Comparison of ENCODE assay signal across 16 cellular contexts in genomic region chr5:139019880-139020279, GRCh38.
DNase-seq lines count a peak whose midpoint lies in the region; ATAC-seq and TF ChIP-seq lines count a peak whose summit lies in the region.
"Had no signal": no experiment of that assay in that cellular context is flagged by ENCODE, and none has a peak within 500 bp of the region (broad histone marks: within the 10 kb centered on the region; RNA-seq: fewer than 3 reads in every experiment).

No MANE protein-coding gene starts in this region.

- H3K4me3 Mint-ChIP-seq in mesothelial cell of epicardium: no peak overlapping the region
- H3K4me3 Mint-ChIP-seq: CD4-positive, alpha-beta memory T cell; HFFc6 had no signal

- H3K27me3 ChIP-seq in right cardiac atrium (ENCODE audit: control insufficient read depth, insufficient read depth) (no peaks in the 10 kb centered on the region), left ventricle myocardium inferior (ENCODE audit: low read depth) (no peaks in the 10 kb centered on the region), esophagus muscularis mucosa (no peaks in the 10 kb centered on the region), uterus (no peaks in the 10 kb centered on the region)

- peaks cover 16% of the 10 kb centered on the region for H3K36me3 Mint-ChIP-seq in mesothelial cell of epicardium

- peak overlapping the region; percentile 94 for H3K27ac Mint-ChIP-seq in mesothelial cell of epicardium
- H3K27ac Mint-ChIP-seq: CD4-positive, alpha-beta memory T cell; HFFc6 had no signal

- H3K36me3 ChIP-seq in left ventricle myocardium inferior (peaks cover 33% of the 10 kb centered on the region), esophagus muscularis mucosa (peaks cover 4 to 60% (median 27%) of the 10 kb centered on the region in 4 donors), uterus (no peaks in the 10 kb centered on the region)

- no peak for DNase-seq in right cardiac atrium
- no peak for DNase-seq in left ventricle myocardium inferior
- DNase-seq in esophagus muscularis mucosa (ENCODE audit: extremely low spot score): peak; percentile 53
- DNase-seq in mesothelial cell of epicardium (ENCODE audit: low spot score in 2 of 2, unreplicated experiment in 2 of 2): no peak
- DNase-seq in uterus: no peak
- no peak for DNase-seq in stimulated activated CD4-positive, alpha-beta T cell treated with anti-CD3 and anti-CD28 coated beads, Interleukin-2, amount 100 ng/mL, for 48 hours
- DNase-seq: Calu3; CD4-positive, alpha-beta memory T cell; HFFc6; KG1; NCI-H1092; NCI-H2081 treated with DMSO at 0.1 percent for 48 hours; NCI-H510A; NCI-H774 had no signal

- no peak overlapping the region for H3K4me3 ChIP-seq in right cardiac atrium (ENCODE audit: low read length)
- H3K4me3 ChIP-seq in left ventricle myocardium inferior: no peak overlapping the region
- no peak overlapping the region for H3K4me3 ChIP-seq in esophagus muscularis mucosa
- H3K4me3 ChIP-seq in uterus: no peak overlapping the region

- no peaks in the 10 kb centered on the region for H3K9me3 Mint-ChIP-seq in mesothelial cell of epicardium
- H3K9me3 Mint-ChIP-seq: HFFc6 had no signal

- no peaks in the 10 kb centered on the region for H3K9me3 ChIP-seq in right cardiac atrium (ENCODE audit: control insufficient read depth, low read length)
- H3K9me3 ChIP-seq in left ventricle myocardium inferior (replicated peaks): no peaks in the 10 kb centered on the region
- no peaks in the 10 kb centered on the region for H3K9me3 ChIP-seq in esophagus muscularis mucosa
- H3K9me3 ChIP-seq in uterus: no peaks in the 10 kb centered on the region

- 79% methylated on average over 4 of the region's 4 CpGs for WGBS in right cardiac atrium
- WGBS in esophagus muscularis mucosa: 83% methylated on average over 4 of the region's 4 CpGs

- no peak for TF ChIP-seq EP300 in esophagus muscularis mucosa (IDR thresholded peaks at IDR 0.05)

- no peak overlapping the region for H3K27ac ChIP-seq in right cardiac atrium (ENCODE audit: low read length)
- no peak overlapping the region for H3K27ac ChIP-seq in left ventricle myocardium inferior (replicated peaks)
- H3K27ac ChIP-seq in esophagus muscularis mucosa (replicated peaks in 1 of 4): no peak overlapping the region
- H3K27ac ChIP-seq in uterus: peak overlapping the region; percentile 11 to 47

- H3K27me3 Mint-ChIP-seq in mesothelial cell of epicardium (ENCODE audit: low read depth): no peaks in the 10 kb centered on the region
- H3K27me3 Mint-ChIP-seq: CD4-positive, alpha-beta memory T cell had no signal

- TF ChIP-seq POLR2A in esophagus muscularis mucosa (IDR thresholded peaks at IDR 0.05; ENCODE audit: low read depth) (no peak), uterus (IDR thresholded peaks at IDR 0.05) (no peak)

- intact Hi-C loops in right cardiac atrium (cut with DNase I): no loop called here
- intact Hi-C loops in left ventricle myocardium inferior (cut with micrococcal nuclease): no loop called here
- intact Hi-C loops in esophagus muscularis mucosa (cut with DNase I): no loop called here
- intact Hi-C loops in uterus (cut with DNase I; ENCODE audit: low total_unique reads): no loop called here

- peak; percentile 31 to 91 for ATAC-seq in right cardiac atrium
- no peak for ATAC-seq in GM19035 (IDR thresholded peaks at IDR 0.05; ENCODE audit: unreplicated experiment)
- no peak for ATAC-seq in GM18498 (IDR thresholded peaks at IDR 0.05; ENCODE audit: unreplicated experiment)

- peaks cover 67% of the 10 kb centered on the region for H3K4me1 Mint-ChIP-seq in mesothelial cell of epicardium
- H3K4me1 Mint-ChIP-seq: CD4-positive, alpha-beta memory T cell had no signal

- TF ChIP-seq CTCF in left ventricle myocardium inferior (IDR thresholded peaks at IDR 0.05; ENCODE audit: borderline replicate concordance) (no peak), esophagus muscularis mucosa (IDR thresholded peaks at IDR 0.05) (no peak), mesothelial cell of epicardium (IDR thresholded peaks at IDR 0.05; ENCODE audit: unreplicated experiment) (no peak), uterus (IDR thresholded peaks at IDR 0.05) (no peak)

- no peaks in the 10 kb centered on the region for H3K4me1 ChIP-seq in right cardiac atrium (ENCODE audit: control insufficient read depth, insufficient read depth, low read length)
- H3K4me1 ChIP-seq in left ventricle myocardium inferior: no peaks in the 10 kb centered on the region
- no peaks in the 10 kb centered on the region for H3K4me1 ChIP-seq in esophagus muscularis mucosa
- no peaks in the 10 kb centered on the region for H3K4me1 ChIP-seq in uterus

Comparison
In these comparisons a context has a peak if more than half of its experiments do, and no peak if none do; other contexts are left out.
1. ATAC-seq: peak in right cardiac atrium (2 of 2); none in GM19035 (single experiment) and GM18498 (single experiment).
2. H3K27ac ChIP-seq: peak in uterus (2 of 2); none in right cardiac atrium (single experiment), left ventricle myocardium inferior (single experiment) and esophagus muscularis mucosa (0 of 4).